Comparison of ENCODE assay signal across 2 cellular contexts in the genomic region with DNA sequence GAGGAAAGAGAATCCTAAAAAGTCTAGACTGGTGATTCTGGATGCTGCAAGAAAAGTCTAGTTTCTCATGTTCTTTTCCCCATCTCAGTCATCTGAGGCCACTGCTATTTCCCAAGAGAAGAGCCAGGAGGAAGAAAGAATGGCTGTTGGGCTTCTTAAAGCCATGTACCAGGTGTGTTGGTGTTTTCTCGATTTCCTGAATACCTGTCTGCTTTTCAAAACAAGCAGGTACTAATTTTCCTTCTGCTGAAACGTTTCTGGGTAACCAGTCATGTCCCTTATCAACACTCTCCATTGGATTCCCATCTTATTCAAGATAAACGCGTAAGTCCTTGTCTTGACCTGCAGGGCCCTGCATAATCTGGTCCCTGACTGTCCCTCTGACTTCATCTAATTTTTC.
TF ChIP-seq lines count a peak whose summit lies in the region.

No MANE protein-coding gene starts in this region.

TF ChIP-seq in HEK293, 187 proteins besides CTCF, POLR2A, EP300 and RAD21:
- no peak for TF ChIP-seq HOXC10 (CRISPR knock-in tag; IDR thresholded peaks at IDR 0.05)
- TF ChIP-seq, protein P1, sequence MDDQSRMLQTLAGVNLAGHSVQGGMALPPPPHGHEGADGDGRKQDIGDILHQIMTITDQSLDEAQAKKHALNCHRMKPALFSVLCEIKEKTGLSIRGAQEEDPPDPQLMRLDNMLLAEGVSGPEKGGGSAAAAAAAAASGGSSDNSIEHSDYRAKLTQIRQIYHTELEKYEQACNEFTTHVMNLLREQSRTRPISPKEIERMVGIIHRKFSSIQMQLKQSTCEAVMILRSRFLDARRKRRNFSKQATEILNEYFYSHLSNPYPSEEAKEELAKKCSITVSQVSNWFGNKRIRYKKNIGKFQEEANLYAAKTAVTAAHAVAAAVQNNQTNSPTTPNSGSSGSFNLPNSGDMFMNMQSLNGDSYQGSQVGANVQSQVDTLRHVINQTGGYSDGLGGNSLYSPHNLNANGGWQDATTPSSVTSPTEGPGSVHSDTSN (CRISPR knock-in tag; IDR thresholded peaks at IDR 0.05) = no peak
- TF ChIP-seq ZNF521 (tag by site-specific recombination; IDR thresholded peaks at IDR 0.05) = no peak
- no peak for TF ChIP-seq GLIS2 (tag by site-specific recombination; IDR thresholded peaks at IDR 0.05)
- no peak for TF ChIP-seq ZNF274 (IDR thresholded peaks at IDR 0.05; ENCODE audit: low read length)
- TF ChIP-seq ZNF274 (tag by site-specific recombination; IDR thresholded peaks at IDR 0.05; ENCODE audit: borderline replicate concordance) = no peak
- TF ChIP-seq, protein P2, sequence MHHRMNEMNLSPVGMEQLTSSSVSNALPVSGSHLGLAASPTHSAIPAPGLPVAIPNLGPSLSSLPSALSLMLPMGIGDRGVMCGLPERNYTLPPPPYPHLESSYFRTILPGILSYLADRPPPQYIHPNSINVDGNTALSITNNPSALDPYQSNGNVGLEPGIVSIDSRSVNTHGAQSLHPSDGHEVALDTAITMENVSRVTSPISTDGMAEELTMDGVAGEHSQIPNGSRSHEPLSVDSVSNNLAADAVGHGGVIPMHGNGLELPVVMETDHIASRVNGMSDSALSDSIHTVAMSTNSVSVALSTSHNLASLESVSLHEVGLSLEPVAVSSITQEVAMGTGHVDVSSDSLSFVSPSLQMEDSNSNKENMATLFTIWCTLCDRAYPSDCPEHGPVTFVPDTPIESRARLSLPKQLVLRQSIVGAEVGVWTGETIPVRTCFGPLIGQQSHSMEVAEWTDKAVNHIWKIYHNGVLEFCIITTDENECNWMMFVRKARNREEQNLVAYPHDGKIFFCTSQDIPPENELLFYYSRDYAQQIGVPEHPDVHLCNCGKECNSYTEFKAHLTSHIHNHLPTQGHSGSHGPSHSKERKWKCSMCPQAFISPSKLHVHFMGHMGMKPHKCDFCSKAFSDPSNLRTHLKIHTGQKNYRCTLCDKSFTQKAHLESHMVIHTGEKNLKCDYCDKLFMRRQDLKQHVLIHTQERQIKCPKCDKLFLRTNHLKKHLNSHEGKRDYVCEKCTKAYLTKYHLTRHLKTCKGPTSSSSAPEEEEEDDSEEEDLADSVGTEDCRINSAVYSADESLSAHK (tag by site-specific recombination; IDR thresholded peaks at IDR 0.05) = no peak
- TF ChIP-seq ZNF433 (tag by site-specific recombination; IDR thresholded peaks at IDR 0.05; ENCODE audit: low read depth) = no peak
- no peak for TF ChIP-seq ZNF311 (tag by site-specific recombination; IDR thresholded peaks at IDR 0.05; ENCODE audit: borderline replicate concordance)

TF ChIP-seq in GM12878, 131 proteins besides CTCF, POLR2A, EP300 and RAD21:
- TF ChIP-seq CREB1 (IDR thresholded peaks at IDR 0.05; ENCODE audit: low read depth) (no peak), HDGF (IDR thresholded peaks at IDR 0.05) (no peak), SPI1 (IDR thresholded peaks at IDR 0.05; ENCODE audit: borderline replicate concordance, insufficient read depth, low read depth, low read length) (no peak), IKZF1 (conservative IDR thresholded peaks at IDR 0.05) (no peak), ZBED1 (IDR thresholded peaks at IDR 0.05; ENCODE audit: borderline replicate concordance) (no peak), ZNF384 (IDR thresholded peaks at IDR 0.05; ENCODE audit: borderline replicate concordance, low read depth, low read length) (no peak), ASH2L (IDR thresholded peaks at IDR 0.05; ENCODE audit: borderline replicate concordance, low read depth) (no peak), E4F1 (IDR thresholded peaks at IDR 0.05; ENCODE audit: borderline replicate concordance, partially characterized antibody) (no peak), CHD1 (IDR thresholded peaks at IDR 0.05; ENCODE audit: low read depth, low read length) (no peak), POU2F2 (IDR thresholded peaks at IDR 0.05; ENCODE audit: borderline replicate concordance, low read depth, low read length) (no peak), TCF12 (IDR thresholded peaks at IDR 0.05; ENCODE audit: low read depth, low read length) (no peak), MEF2B (IDR thresholded peaks at IDR 0.05; ENCODE audit: partially characterized antibody, poor library complexity, severe bottlenecking) (no peak)
- TF ChIP-seq, protein P3, sequence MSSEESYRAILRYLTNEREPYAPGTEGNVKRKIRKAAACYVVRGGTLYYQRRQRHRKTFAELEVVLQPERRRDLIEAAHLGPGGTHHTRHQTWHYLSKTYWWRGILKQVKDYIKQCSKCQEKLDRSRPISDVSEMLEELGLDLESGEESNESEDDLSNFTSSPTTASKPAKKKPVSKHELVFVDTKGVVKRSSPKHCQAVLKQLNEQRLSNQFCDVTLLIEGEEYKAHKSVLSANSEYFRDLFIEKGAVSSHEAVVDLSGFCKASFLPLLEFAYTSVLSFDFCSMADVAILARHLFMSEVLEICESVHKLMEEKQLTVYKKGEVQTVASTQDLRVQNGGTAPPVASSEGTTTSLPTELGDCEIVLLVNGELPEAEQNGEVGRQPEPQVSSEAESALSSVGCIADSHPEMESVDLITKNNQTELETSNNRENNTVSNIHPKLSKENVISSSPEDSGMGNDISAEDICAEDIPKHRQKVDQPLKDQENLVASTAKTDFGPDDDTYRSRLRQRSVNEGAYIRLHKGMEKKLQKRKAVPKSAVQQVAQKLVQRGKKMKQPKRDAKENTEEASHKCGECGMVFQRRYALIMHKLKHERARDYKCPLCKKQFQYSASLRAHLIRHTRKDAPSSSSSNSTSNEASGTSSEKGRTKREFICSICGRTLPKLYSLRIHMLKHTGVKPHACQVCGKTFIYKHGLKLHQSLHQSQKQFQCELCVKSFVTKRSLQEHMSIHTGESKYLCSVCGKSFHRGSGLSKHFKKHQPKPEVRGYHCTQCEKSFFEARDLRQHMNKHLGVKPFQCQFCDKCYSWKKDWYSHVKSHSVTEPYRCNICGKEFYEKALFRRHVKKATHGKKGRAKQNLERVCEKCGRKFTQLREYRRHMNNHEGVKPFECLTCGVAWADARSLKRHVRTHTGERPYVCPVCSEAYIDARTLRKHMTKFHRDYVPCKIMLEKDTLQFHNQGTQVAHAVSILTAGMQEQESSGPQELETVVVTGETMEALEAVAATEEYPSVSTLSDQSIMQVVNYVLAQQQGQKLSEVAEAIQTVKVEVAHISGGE (CRISPR knock-in tag; IDR thresholded peaks at IDR 0.05) = no peak
